In the genomic region with DNA sequence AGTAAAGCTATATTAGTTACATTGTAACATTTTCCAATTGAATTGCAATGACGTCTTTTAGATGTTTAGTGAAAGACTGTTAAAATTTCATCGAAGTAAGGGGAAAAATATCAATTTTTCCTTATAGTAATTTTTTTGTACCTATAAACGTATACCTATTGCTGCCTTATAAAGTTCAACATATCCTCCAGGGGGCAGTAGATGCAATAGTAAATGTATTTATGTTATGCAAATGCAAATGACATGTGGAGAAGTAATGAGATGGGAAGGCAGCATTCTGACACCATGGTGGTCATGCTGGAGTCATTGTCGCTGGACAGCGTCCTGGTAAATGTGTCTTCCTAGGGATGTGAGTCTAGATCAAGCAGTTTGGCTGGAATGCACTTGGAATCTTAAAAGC, we compare ENCODE assay signal across 8 cellular contexts. TPM values are rescaled to one million over a fixed set of nuclear protein-coding genes. Genes with fewer than 3 reads are reported as not detected.
DNase-seq lines count a peak whose midpoint lies in the region; ATAC-seq and TF ChIP-seq lines count a peak whose summit lies in the region.

No MANE protein-coding gene starts in this region.

- peaks cover 31% of the 10 kb centered on the region for H3K27me3 Mint-ChIP-seq in activated CD8-positive, alpha-beta memory T cell treated with anti-CD3 and anti-CD28 coated beads, Interleukin-2, amount 10 ng/mL, durations not matched to agents 7 days and 5 days
- H3K27me3 Mint-ChIP-seq in naive B cell = no peaks in the 10 kb centered on the region

- TF ChIP-seq CTCF in choroid plexus epithelial cell (conservative IDR thresholded peaks at IDR 0.05; ENCODE audit: low read depth, low read length) = peak; percentile 62

- CTCF ChIA-PET in activated CD8-positive, alpha-beta memory T cell treated with anti-CD3 and anti-CD28 coated beads, Interleukin-2, amount 10 ng/mL, durations not matched to agents 7 days and 5 days (lab: Charles Lee) = interaction anchor here (1.2 kb wide), 1 partner anchor 18 kb away, joined by 3 read pairs; no protein-coding TSS in a partner anchor

- no peak overlapping the region for H3K4me3 ChIP-seq in choroid plexus epithelial cell (ENCODE audit: low read depth, low read length)

- no peak for DNase-seq in activated CD8-positive, alpha-beta memory T cell treated with anti-CD3 and anti-CD28 coated beads, Interleukin-2, amount 10 ng/mL, durations not matched to agents 7 days and 5 days
- no peak for DNase-seq in activated CD8-positive, alpha-beta memory T cell treated with anti-CD3 and anti-CD28 coated beads, Interleukin-2, amount 50 U/mL, for 48 hours
- DNase-seq in NCI-H82 (lab: John Stamatoyannopoulos, UW) (peak; percentile 87), choroid plexus epithelial cell (ENCODE audit: low read depth) (peak; percentile 69), naive B cell (peak; percentile 2), ureter (ENCODE audit: low spot score) (no peak), middle frontal gyrus (ENCODE audit: extremely low spot score, low spot score) (no peak)

- H3K36me3 Mint-ChIP-seq in activated CD8-positive, alpha-beta memory T cell treated with anti-CD3 and anti-CD28 coated beads, Interleukin-2, amount 10 ng/mL, durations not matched to agents 7 days and 5 days = no peaks in the 10 kb centered on the region
- H3K36me3 Mint-ChIP-seq in naive B cell = peaks cover 0 to under 1% of the 10 kb centered on the region in 2 donors

- no peak overlapping the region for H3K4me3 Mint-ChIP-seq in activated CD8-positive, alpha-beta memory T cell treated with anti-CD3 and anti-CD28 coated beads, Interleukin-2, amount 10 ng/mL, durations not matched to agents 7 days and 5 days
- H3K4me3 Mint-ChIP-seq in naive B cell = no peak overlapping the region

- H3K27ac Mint-ChIP-seq in activated CD8-positive, alpha-beta memory T cell treated with anti-CD3 and anti-CD28 coated beads, Interleukin-2, amount 10 ng/mL, durations not matched to agents 7 days and 5 days = no peak overlapping the region
- H3K27ac Mint-ChIP-seq in naive B cell = no peak overlapping the region

- no peaks in the 10 kb centered on the region for H3K4me1 Mint-ChIP-seq in activated CD8-positive, alpha-beta memory T cell treated with anti-CD3 and anti-CD28 coated beads, Interleukin-2, amount 10 ng/mL, durations not matched to agents 7 days and 5 days
- H3K4me1 Mint-ChIP-seq in naive B cell = peaks cover 0 to 2% (median 0%) of the 10 kb centered on the region in 3 donors

- H3K9me3 Mint-ChIP-seq in activated CD8-positive, alpha-beta memory T cell treated with anti-CD3 and anti-CD28 coated beads, Interleukin-2, amount 10 ng/mL, durations not matched to agents 7 days and 5 days (ENCODE audit: low read depth) = no peaks in the 10 kb centered on the region
- H3K9me3 Mint-ChIP-seq in naive B cell = peaks cover 0 to 6% (median 4%) of the 10 kb centered on the region in 7 donors

- peak; percentile 55 for ATAC-seq in activated CD8-positive, alpha-beta memory T cell treated with anti-CD3 and anti-CD28 coated beads, Interleukin-2, amount 10 ng/mL, durations not matched to agents 7 days and 5 days
- ATAC-seq in HG03175 (IDR thresholded peaks at IDR 0.05; ENCODE audit: unreplicated experiment) = peak; percentile 65
- peak; percentile 54 to 56 for ATAC-seq in naive B cell (ENCODE audit: low read depth in 2 of 2)

RNA-seq across cellular contexts. Expression of gene MSTN, which starts 38.7 kb away (rescaled TPM):
- not detected for total RNA-seq in activated CD8-positive, alpha-beta memory T cell treated with anti-CD3 and anti-CD28 coated beads, Interleukin-2, amount 10 ng/mL, durations not matched to agents 7 days and 5 days
- not detected for polyA plus RNA-seq in naive B cell (ENCODE audit: low read depth in 6 of 6)
- total RNA-seq in ureter = 0.26 TPM

Comparison
In these comparisons a context has a peak if more than half of its experiments do, and no peak if none do; other contexts are left out.
1. DNase-seq: peak in NCI-H82 (single experiment), choroid plexus epithelial cell (single experiment) and naive B cell (single experiment); none in activated CD8-positive, alpha-beta memory T cell treated with anti-CD3 and anti-CD28 coated beads, Interleukin-2, amount 10 ng/mL, durations not matched to agents 7 days and 5 days (single experiment), activated CD8-positive, alpha-beta memory T cell treated with anti-CD3 and anti-CD28 coated beads, Interleukin-2, amount 50 U/mL, for 48 hours (single experiment), ureter (single experiment) and middle frontal gyrus (single experiment).
2. Peak in every context shown above with its lines, with median percentiles within 50 percentile points of each other: ATAC-seq.